19 cellular contexts compared by ENCODE assay signal in the genomic region with DNA sequence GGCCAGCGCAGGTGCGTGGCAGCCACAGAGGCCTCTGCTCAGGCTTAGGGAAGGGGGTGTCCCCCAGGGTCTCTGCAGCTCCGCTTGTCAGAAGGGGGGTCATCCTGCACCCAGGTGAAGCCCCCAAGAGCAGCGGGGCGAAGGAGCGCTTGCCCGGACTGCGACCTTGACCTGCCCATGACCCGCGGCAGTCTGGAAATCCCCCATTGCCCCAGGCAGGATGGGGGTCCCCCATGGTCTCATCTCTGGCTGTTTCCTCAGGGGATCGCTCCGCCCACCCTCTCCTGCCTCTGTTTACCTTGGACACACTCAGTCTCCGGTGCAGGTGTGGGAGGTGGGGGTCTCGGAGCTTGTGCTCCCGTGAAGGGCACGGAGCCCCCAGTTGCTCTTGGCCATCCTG.
"Had no signal": no experiment of that assay in that cellular context is flagged by ENCODE, and none has a peak within 500 bp of the region (broad histone marks: within the 10 kb centered on the region; RNA-seq: fewer than 3 reads in every experiment).

No MANE protein-coding gene starts in this region.

- H3K9me3 ChIP-seq: SK-N-SH had no signal

- H3K9ac ChIP-seq: SK-N-SH had no signal

- H3K9me2 ChIP-seq: SK-N-SH had no signal

- H3K4me2 ChIP-seq: SK-N-SH had no signal

- ATAC-seq: Panc1, PC-3 had no signal

- H3K27ac ChIP-seq: RWPE1 had no signal

- DNase-seq: Kasumi-1, KG1, MM.1S, NCI-H1092 treated with DMSO at 0.1 percent for 48 hours, NCI-H1436, NCI-H187, NCI-H2029, NCI-H2171, NCI-H226, NCI-H446, NCI-H510A, NCI-H524 treated with DMSO at 0.1 percent for 48 hours, NCI-H69, NCI-H774, PC-3, SHP77, SK-N-SH had no signal
